Comparison of ENCODE assay signal across 8 cellular contexts in the genomic region with DNA sequence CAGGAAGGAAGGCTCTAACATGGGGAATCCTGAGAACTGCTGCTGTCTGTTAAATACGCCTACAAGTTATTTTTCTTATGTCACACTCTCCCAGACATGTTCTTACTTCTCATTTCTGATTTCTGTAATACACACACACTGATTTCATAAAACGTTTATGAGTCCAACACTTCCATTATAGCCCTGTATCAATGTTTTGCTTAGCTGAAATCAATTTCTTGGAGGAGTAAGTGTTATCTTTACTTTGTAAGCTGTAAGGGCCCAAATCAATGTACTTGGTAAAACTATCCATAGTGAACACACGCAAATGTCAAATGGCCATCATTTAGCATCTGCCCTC. TPM values are rescaled to one million over a fixed set of nuclear protein-coding genes. Genes with fewer than 3 reads are reported as not detected.
DNase-seq lines count a peak whose midpoint lies in the region; ATAC-seq and TF ChIP-seq lines count a peak whose summit lies in the region.

No MANE protein-coding gene starts in this region.

- ATAC-seq in RWPE2 (ENCODE audit: low read depth): no peak

- H3K4me3 ChIP-seq in RWPE2 (ENCODE audit: severe bottlenecking) (peak overlapping the region; percentile 88), esophagus squamous epithelium (peak overlapping the region; percentile 66 to 98 (median 85)), prostate gland (peak overlapping the region; percentile 67 to 95)

- no peak for TF ChIP-seq POLR2A in esophagus squamous epithelium (IDR thresholded peaks at IDR 0.05)
- no peak for TF ChIP-seq POLR2A in prostate gland (IDR thresholded peaks at IDR 0.05)

- H3K27me3 ChIP-seq in RWPE2 (ENCODE audit: insufficient read depth, poor library complexity, severe bottlenecking): no peaks in the 10 kb centered on the region
- no peaks in the 10 kb centered on the region for H3K27me3 ChIP-seq in esophagus squamous epithelium
- H3K27me3 ChIP-seq in prostate gland (replicated peaks; ENCODE audit: insufficient read depth): no peaks in the 10 kb centered on the region

- H3K27ac ChIP-seq in RWPE2 (ENCODE audit: poor library complexity, severe bottlenecking) (peak overlapping the region; percentile 87), esophagus squamous epithelium (peak overlapping the region; percentile 96 to 100 (median 100)), prostate gland (peak overlapping the region; percentile 100)

- WGBS in esophagus squamous epithelium, 2 donors: 4 to 7% methylated on average over 3 of the region's 3 CpGs
- 8% methylated on average over 3 of the region's 3 CpGs for WGBS in prostate gland

- intact Hi-C loops in esophagus squamous epithelium (cut with DNase I): no loop called here
- intact Hi-C loops in prostate gland (cut with DNase I): loop anchor here (2.0 to 5.0 kb wide), 2 partner anchors 39 to 40 kb away; a partner anchor contains a TSS

- H3K4me1 ChIP-seq in ES-I3 (ENCODE audit: insufficient read depth, low read length) (no peaks in the 10 kb centered on the region), RWPE2 (ENCODE audit: insufficient read depth, poor library complexity, severe bottlenecking) (peaks cover 11% of the 10 kb centered on the region), esophagus squamous epithelium (peaks cover 5 to 53% (median 14%) of the 10 kb centered on the region in 3 donors), prostate gland (replicated peaks) (peaks cover 8% of the 10 kb centered on the region)

- H3K36me3 ChIP-seq in ES-I3 (ENCODE audit: insufficient read depth, low read length): 0 out of 2 replicates have a peak, but pooled peaks cover 3% of the 10 kb centered on the region
- peaks cover 16% of the 10 kb centered on the region for H3K36me3 ChIP-seq in RWPE2 (ENCODE audit: low read depth)
- H3K36me3 ChIP-seq in esophagus squamous epithelium: peaks cover 6 to 30% (median 6%) of the 10 kb centered on the region in 3 donors
- no peaks in the 10 kb centered on the region for H3K36me3 ChIP-seq in prostate gland

- DNase-seq in RWPE2 (ENCODE audit: low spot score) (no peak), esophagus squamous epithelium (lab: John Stamatoyannopoulos, UW) (no peak), prostate gland (ENCODE audit: low spot score) (no peak), NCI-H187 treated with DMSO at 0.1 percent for 48 hours (lab: John Stamatoyannopoulos, UW) (no peak), GF-D8 (lab: John Stamatoyannopoulos, UW) (no peak), RKO (ENCODE audit: low spot score) (no peak), DMS53 (lab: John Stamatoyannopoulos, UW) (no peak)

- H3K9me3 ChIP-seq in ES-I3 (ENCODE audit: control insufficient read depth, insufficient read depth, low read length): no peaks in the 10 kb centered on the region
- H3K9me3 ChIP-seq in RWPE2 (ENCODE audit: severe bottlenecking): no peaks in the 10 kb centered on the region
- H3K9me3 ChIP-seq in esophagus squamous epithelium: no peaks in the 10 kb centered on the region
- H3K9me3 ChIP-seq in prostate gland: no peaks in the 10 kb centered on the region

- TF ChIP-seq CTCF in RWPE2 (IDR thresholded peaks at IDR 0.05; ENCODE audit: poor library complexity, severe bottlenecking): no peak
- no peak for TF ChIP-seq CTCF in esophagus squamous epithelium (IDR thresholded peaks at IDR 0.05)
- no peak for TF ChIP-seq CTCF in prostate gland (IDR thresholded peaks at IDR 0.05)

- H3K9ac ChIP-seq in ES-I3 (ENCODE audit: low read depth, low read length): peak overlapping the region; percentile 86; the same call in 1 of the 2 replicates

RNA-seq across cellular contexts. Expression of a gene that starts 0.8 kb away (rescaled TPM):
- 10 to 100 TPM; 33.2 to 47.5 (median 40.2) TPM for total RNA-seq in esophagus squamous epithelium
- total RNA-seq in prostate gland: 10 to 100 TPM; 38.4 to 68.1 TPM

RNA-seq across cellular contexts. Expression of a gene that starts 7.2 kb away (rescaled TPM):
- total RNA-seq in esophagus squamous epithelium (10 to 100 TPM; 31.7 to 74.3 (median 51.1) TPM), prostate gland (10 to 100 TPM; 74.3 to 81.8 TPM)

RNA-seq across cellular contexts. Expression of a gene that starts 39.4 kb away (rescaled TPM):
- total RNA-seq in esophagus squamous epithelium: 10 to 100 TPM; 11.9 to 26.7 (median 19.4) TPM
- total RNA-seq in prostate gland: 10 to 100 TPM; 41.0 to 65.8 TPM

RNA-seq across cellular contexts. Expression of a gene that starts 39.6 kb away (rescaled TPM):
- total RNA-seq in esophagus squamous epithelium (10 to 100 TPM; 10.6 to 42.0 (median 12.9) TPM), prostate gland (100 to 1,000 TPM in 1 of 2 donors, 10 to 100 TPM in 1; 76.1 to 145 TPM)
